8 cellular contexts compared by ENCODE assay signal in the genomic region with DNA sequence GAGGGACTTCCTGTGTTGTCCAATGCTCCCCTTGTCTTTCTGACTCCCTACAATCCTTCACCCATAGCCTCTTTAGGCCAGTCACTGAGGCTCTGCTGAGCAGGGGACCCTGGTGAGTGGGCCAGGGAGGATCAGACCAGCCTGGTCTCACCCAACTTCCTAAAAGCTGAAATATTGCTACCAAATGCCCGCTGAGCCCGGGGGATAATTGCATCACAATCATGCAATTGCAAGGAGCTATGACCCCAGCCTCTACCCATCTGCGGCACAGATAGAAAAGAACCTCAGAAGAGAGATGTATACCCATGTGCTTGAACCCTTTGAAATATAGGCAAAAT. TPM values are rescaled to one million over a fixed set of nuclear protein-coding genes. Genes with fewer than 3 reads are reported as not detected.
DNase-seq lines count a peak whose midpoint lies in the region; ATAC-seq and TF ChIP-seq lines count a peak whose summit lies in the region.

No MANE protein-coding gene starts in this region.

- H3K36me3 ChIP-seq in HAP-1 (replicated peaks) (no peaks in the 10 kb centered on the region), smooth muscle cell (ENCODE audit: low read depth) (no peaks in the 10 kb centered on the region)

- H3K9ac ChIP-seq in smooth muscle cell (ENCODE audit: low read depth), result no peak overlapping the region

- H3K27me3 Mint-ChIP-seq in glutamatergic neuron (ENCODE audit: unreplicated experiment), result peaks cover 9% of the 10 kb centered on the region

- H4K20me1 ChIP-seq in smooth muscle cell (ENCODE audit: low read depth), result no peaks in the 10 kb centered on the region

- no peak overlapping the region for H3K27ac Mint-ChIP-seq in glutamatergic neuron (ENCODE audit: unreplicated experiment)

- peak overlapping the region; percentile 98 for H2AFZ ChIP-seq in smooth muscle cell (ENCODE audit: low read depth)

- no peaks in the 10 kb centered on the region for H3F3A ChIP-seq in smooth muscle cell (ENCODE audit: low read depth)

- no peak for ATAC-seq in HG03095 (IDR thresholded peaks at IDR 0.05; ENCODE audit: unreplicated experiment)

- H3K9me3 ChIP-seq in HAP-1 (no peaks in the 10 kb centered on the region), smooth muscle cell (replicated peaks; ENCODE audit: low read depth) (no peaks in the 10 kb centered on the region)

- H3K36me3 Mint-ChIP-seq in glutamatergic neuron (ENCODE audit: unreplicated experiment), result no peaks in the 10 kb centered on the region

- H3K27me3 ChIP-seq in HAP-1 (ENCODE audit: low read depth) (no peaks in the 10 kb centered on the region), smooth muscle cell (ENCODE audit: low read depth) (peaks cover 10% of the 10 kb centered on the region)

- H3K27ac ChIP-seq in smooth muscle cell (ENCODE audit: low read depth), result no peak overlapping the region

- WGBS in smooth muscle cell (ENCODE audit: low lambda C conversion rate), result 100% methylated on average over 3 of the region's 3 CpGs

- H3K79me2 ChIP-seq in smooth muscle cell (ENCODE audit: low read depth), result no peaks in the 10 kb centered on the region

- H3K4me3 Mint-ChIP-seq in glutamatergic neuron (ENCODE audit: unreplicated experiment), result peak overlapping the region; percentile 79

- H3K4me3 ChIP-seq in HAP-1, result peak overlapping the region; percentile 34; the same call in 1 of the 2 replicates
- H3K4me3 ChIP-seq in smooth muscle cell, result peak overlapping the region; percentile 89

- peaks cover 1% of the 10 kb centered on the region for H3K9me3 Mint-ChIP-seq in glutamatergic neuron (ENCODE audit: unreplicated experiment)

- H3K4me1 ChIP-seq in HAP-1, result peaks cover 2% of the 10 kb centered on the region; the same call in 1 of the 2 replicates
- no peaks in the 10 kb centered on the region for H3K4me1 ChIP-seq in smooth muscle cell (ENCODE audit: low read depth)

- H3K4me1 Mint-ChIP-seq in glutamatergic neuron (ENCODE audit: low read depth, unreplicated experiment), result no peaks in the 10 kb centered on the region

- TF ChIP-seq CTCF in glutamatergic neuron (IDR thresholded peaks at IDR 0.05; ENCODE audit: partially characterized antibody, unreplicated experiment) (no peak), smooth muscle cell (IDR thresholded peaks at IDR 0.05; ENCODE audit: borderline replicate concordance, insufficient read depth, poor library complexity, severe bottlenecking) (no peak)

- DNase-seq in HAP-1 (ENCODE audit: low spot score in 2 of 2) (no peak), SKM-1 treated with dmso at 0.1 percent for 144 hours (lab: John Stamatoyannopoulos, UW; ENCODE audit: unreplicated experiment) (peak; percentile 41), glutamatergic neuron (no peak), smooth muscle cell (lab: John Stamatoyannopoulos, UW; ENCODE audit: unreplicated experiment) (no peak), AG20443 (ENCODE audit: low spot score) (no peak), NCI-H526 (lab: John Stamatoyannopoulos, UW) (no peak), NCI-H2227 treated with DMSO at 0.1 percent for 48 hours (lab: John Stamatoyannopoulos, UW) (no peak)

- in situ Hi-C loops in HAP-1 (cut with MboI; ENCODE audit: low sequenced_read_pairs), result no loop called here

- H3K4me2 ChIP-seq in smooth muscle cell, result peak overlapping the region; percentile 95

RNA-seq across cellular contexts. Expression of a gene that starts 3.7 kb away (rescaled TPM):
- total RNA-seq in glutamatergic neuron (ENCODE audit: unreplicated experiment) (not detected), smooth muscle cell (14.6 and 15.5 TPM in 2 replicates)
- 9.5 and 14.7 TPM in 2 replicates for polyA plus RNA-seq in smooth muscle cell

Comparison
In these comparisons a context has a peak if more than half of its experiments do, and no peak if none do; other contexts are left out.
1. RNA of a gene that starts 3.7 kb away (total RNA-seq): 14.6 to 15.5 TPM in smooth muscle cell; not detected in glutamatergic neuron (single experiment); every median in the first group is over 10 times any median in the second.